1 cellular context compared by ENCODE assay signal in the genomic region with DNA sequence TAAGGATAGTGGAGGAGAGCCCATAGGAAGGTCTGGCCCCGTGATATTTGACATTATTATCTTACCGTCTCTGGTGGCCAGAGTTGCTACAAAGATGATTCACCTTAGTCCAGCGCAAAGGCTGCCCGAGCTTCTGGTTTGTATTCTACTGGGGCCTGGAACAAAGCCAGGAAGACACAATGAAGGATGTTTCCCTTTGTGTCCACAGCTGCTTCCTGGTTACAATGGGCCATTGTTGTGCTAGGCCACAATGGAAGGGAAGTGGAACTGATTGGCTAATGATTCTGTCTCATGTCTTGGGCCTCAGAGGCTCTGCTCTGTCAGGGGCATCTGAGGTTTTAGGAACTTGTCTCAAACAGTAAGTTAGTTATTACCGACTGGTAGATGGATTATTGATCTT.
TF ChIP-seq lines count a peak whose summit lies in the region.

No MANE protein-coding gene starts in this region.

TF ChIP-seq in GM12878, 131 proteins besides CTCF, POLR2A, EP300 and RAD21 (continued from another document and continues in another):
- TF ChIP-seq, protein P1, sequence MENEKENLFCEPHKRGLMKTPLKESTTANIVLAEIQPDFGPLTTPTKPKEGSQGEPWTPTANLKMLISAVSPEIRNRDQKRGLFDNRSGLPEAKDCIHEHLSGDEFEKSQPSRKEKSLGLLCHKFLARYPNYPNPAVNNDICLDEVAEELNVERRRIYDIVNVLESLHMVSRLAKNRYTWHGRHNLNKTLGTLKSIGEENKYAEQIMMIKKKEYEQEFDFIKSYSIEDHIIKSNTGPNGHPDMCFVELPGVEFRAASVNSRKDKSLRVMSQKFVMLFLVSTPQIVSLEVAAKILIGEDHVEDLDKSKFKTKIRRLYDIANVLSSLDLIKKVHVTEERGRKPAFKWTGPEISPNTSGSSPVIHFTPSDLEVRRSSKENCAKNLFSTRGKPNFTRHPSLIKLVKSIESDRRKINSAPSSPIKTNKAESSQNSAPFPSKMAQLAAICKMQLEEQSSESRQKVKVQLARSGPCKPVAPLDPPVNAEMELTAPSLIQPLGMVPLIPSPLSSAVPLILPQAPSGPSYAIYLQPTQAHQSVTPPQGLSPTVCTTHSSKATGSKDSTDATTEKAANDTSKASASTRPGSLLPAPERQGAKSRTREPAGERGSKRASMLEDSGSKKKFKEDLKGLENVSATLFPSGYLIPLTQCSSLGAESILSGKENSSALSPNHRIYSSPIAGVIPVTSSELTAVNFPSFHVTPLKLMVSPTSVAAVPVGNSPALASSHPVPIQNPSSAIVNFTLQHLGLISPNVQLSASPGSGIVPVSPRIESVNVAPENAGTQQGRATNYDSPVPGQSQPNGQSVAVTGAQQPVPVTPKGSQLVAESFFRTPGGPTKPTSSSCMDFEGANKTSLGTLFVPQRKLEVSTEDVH (IDR thresholded peaks at IDR 0.05; ENCODE audit: low read depth, partially characterized antibody): no peak
- TF ChIP-seq DPF2 (IDR thresholded peaks at IDR 0.05): peak; percentile 59; the same call in 1 of the 2 replicates
- TF ChIP-seq CREB1 (IDR thresholded peaks at IDR 0.05; ENCODE audit: low read depth): no peak
- no peak for TF ChIP-seq CHD4 (IDR thresholded peaks at IDR 0.05)
- no peak for TF ChIP-seq CBX3 (IDR thresholded peaks at IDR 0.05; ENCODE audit: borderline replicate concordance, low read depth)
- peak; percentile 77 for TF ChIP-seq IKZF1 (conservative IDR thresholded peaks at IDR 0.05)
- TF ChIP-seq MEF2B (IDR thresholded peaks at IDR 0.05; ENCODE audit: partially characterized antibody, poor library complexity, severe bottlenecking): peak; percentile 55
- no peak for TF ChIP-seq POLR2AphosphoS2 (IDR thresholded peaks at IDR 0.05; ENCODE audit: low read depth, low read length)
- TF ChIP-seq JUNB (IDR thresholded peaks at IDR 0.05): no peak
- peak; percentile 54 to 73; a peak in 2 of 4 replicates for TF ChIP-seq IKZF2 (IDR thresholded peaks at IDR 0.05)
- TF ChIP-seq ESRRA (IDR thresholded peaks at IDR 0.05; ENCODE audit: low read length): no peak
- peak; percentile 67; the same call in 1 of the 2 replicates for TF ChIP-seq PAX5 (IDR thresholded peaks at IDR 0.05; ENCODE audit: borderline replicate concordance, low read depth, low read length)
- 0 out of 2 replicates have a peak, but pooled peaks have one; percentile 38 for TF ChIP-seq NBN (IDR thresholded peaks at IDR 0.05)
- TF ChIP-seq POU2F2 (IDR thresholded peaks at IDR 0.05; ENCODE audit: borderline replicate concordance, low read depth, low read length): 0 out of 3 replicates have a peak, but pooled peaks have one; percentile 30
- peak; percentile 90 for TF ChIP-seq SPI1 (IDR thresholded peaks at IDR 0.05; ENCODE audit: borderline replicate concordance, insufficient read depth, low read depth, low read length)
- TF ChIP-seq RCOR1 (conservative IDR thresholded peaks at IDR 0.05; ENCODE audit: low read depth, low read length): no peak
- TF ChIP-seq, protein P2, sequence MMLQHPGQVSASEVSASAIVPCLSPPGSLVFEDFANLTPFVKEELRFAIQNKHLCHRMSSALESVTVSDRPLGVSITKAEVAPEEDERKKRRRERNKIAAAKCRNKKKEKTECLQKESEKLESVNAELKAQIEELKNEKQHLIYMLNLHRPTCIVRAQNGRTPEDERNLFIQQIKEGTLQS (IDR thresholded peaks at IDR 0.05; ENCODE audit: borderline replicate concordance, extremely low read depth, low read depth, low read length): no peak
- TF ChIP-seq, protein P3, sequence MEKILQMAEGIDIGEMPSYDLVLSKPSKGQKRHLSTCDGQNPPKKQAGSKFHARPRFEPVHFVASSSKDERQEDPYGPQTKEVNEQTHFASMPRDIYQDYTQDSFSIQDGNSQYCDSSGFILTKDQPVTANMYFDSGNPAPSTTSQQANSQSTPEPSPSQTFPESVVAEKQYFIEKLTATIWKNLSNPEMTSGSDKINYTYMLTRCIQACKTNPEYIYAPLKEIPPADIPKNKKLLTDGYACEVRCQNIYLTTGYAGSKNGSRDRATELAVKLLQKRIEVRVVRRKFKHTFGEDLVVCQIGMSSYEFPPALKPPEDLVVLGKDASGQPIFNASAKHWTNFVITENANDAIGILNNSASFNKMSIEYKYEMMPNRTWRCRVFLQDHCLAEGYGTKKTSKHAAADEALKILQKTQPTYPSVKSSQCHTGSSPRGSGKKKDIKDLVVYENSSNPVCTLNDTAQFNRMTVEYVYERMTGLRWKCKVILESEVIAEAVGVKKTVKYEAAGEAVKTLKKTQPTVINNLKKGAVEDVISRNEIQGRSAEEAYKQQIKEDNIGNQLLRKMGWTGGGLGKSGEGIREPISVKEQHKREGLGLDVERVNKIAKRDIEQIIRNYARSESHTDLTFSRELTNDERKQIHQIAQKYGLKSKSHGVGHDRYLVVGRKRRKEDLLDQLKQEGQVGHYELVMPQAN (conservative IDR thresholded peaks at IDR 0.05): no peak
- no peak for TF ChIP-seq FOXM1 (IDR thresholded peaks at IDR 0.05; ENCODE audit: low read depth, low read length)
- TF ChIP-seq CBX5 (IDR thresholded peaks at IDR 0.05; ENCODE audit: low read depth): no peak
- TF ChIP-seq, protein P4, sequence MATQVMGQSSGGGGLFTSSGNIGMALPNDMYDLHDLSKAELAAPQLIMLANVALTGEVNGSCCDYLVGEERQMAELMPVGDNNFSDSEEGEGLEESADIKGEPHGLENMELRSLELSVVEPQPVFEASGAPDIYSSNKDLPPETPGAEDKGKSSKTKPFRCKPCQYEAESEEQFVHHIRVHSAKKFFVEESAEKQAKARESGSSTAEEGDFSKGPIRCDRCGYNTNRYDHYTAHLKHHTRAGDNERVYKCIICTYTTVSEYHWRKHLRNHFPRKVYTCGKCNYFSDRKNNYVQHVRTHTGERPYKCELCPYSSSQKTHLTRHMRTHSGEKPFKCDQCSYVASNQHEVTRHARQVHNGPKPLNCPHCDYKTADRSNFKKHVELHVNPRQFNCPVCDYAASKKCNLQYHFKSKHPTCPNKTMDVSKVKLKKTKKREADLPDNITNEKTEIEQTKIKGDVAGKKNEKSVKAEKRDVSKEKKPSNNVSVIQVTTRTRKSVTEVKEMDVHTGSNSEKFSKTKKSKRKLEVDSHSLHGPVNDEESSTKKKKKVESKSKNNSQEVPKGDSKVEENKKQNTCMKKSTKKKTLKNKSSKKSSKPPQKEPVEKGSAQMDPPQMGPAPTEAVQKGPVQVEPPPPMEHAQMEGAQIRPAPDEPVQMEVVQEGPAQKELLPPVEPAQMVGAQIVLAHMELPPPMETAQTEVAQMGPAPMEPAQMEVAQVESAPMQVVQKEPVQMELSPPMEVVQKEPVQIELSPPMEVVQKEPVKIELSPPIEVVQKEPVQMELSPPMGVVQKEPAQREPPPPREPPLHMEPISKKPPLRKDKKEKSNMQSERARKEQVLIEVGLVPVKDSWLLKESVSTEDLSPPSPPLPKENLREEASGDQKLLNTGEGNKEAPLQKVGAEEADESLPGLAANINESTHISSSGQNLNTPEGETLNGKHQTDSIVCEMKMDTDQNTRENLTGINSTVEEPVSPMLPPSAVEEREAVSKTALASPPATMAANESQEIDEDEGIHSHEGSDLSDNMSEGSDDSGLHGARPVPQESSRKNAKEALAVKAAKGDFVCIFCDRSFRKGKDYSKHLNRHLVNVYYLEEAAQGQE (IDR thresholded peaks at IDR 0.05; ENCODE audit: low read depth, low read length): no peak
- TF ChIP-seq, protein P5, sequence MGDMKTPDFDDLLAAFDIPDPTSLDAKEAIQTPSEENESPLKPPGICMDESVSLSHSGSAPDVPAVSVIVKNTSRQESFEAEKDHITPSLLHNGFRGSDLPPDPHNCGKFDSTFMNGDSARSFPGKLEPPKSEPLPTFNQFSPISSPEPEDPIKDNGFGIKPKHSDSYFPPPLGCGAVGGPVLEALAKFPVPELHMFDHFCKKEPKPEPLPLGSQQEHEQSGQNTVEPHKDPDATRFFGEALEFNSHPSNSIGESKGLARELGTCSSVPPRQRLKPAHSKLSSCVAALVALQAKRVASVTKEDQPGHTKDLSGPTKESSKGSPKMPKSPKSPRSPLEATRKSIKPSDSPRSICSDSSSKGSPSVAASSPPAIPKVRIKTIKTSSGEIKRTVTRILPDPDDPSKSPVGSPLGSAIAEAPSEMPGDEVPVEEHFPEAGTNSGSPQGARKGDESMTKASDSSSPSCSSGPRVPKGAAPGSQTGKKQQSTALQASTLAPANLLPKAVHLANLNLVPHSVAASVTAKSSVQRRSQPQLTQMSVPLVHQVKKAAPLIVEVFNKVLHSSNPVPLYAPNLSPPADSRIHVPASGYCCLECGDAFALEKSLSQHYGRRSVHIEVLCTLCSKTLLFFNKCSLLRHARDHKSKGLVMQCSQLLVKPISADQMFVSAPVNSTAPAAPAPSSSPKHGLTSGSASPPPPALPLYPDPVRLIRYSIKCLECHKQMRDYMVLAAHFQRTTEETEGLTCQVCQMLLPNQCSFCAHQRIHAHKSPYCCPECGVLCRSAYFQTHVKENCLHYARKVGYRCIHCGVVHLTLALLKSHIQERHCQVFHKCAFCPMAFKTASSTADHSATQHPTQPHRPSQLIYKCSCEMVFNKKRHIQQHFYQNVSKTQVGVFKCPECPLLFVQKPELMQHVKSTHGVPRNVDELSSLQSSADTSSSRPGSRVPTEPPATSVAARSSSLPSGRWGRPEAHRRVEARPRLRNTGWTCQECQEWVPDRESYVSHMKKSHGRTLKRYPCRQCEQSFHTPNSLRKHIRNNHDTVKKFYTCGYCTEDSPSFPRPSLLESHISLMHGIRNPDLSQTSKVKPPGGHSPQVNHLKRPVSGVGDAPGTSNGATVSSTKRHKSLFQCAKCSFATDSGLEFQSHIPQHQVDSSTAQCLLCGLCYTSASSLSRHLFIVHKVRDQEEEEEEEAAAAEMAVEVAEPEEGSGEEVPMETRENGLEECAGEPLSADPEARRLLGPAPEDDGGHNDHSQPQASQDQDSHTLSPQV (IDR thresholded peaks at IDR 0.05): no peak
- peak; percentile 73 for TF ChIP-seq MTA2 (IDR thresholded peaks at IDR 0.05; ENCODE audit: low read depth)
- peak in 1 of 2 experiments; percentile 17; a peak in 1 of 4 replicates for TF ChIP-seq BHLHE40 (IDR thresholded peaks at IDR 0.05; ENCODE audit: borderline replicate concordance in 1 of 2, low read depth in 2 of 2, low read length in 1 of 2)
- no peak for TF ChIP-seq CHD1 (IDR thresholded peaks at IDR 0.05; ENCODE audit: low read depth, low read length)
- TF ChIP-seq TARDBP (IDR thresholded peaks at IDR 0.05; ENCODE audit: borderline replicate concordance): no peak
- TF ChIP-seq, protein P6, sequence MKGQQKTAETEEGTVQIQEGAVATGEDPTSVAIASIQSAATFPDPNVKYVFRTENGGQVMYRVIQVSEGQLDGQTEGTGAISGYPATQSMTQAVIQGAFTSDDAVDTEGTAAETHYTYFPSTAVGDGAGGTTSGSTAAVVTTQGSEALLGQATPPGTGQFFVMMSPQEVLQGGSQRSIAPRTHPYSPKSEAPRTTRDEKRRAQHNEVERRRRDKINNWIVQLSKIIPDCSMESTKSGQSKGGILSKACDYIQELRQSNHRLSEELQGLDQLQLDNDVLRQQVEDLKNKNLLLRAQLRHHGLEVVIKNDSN (IDR thresholded peaks at IDR 0.05; ENCODE audit: borderline replicate concordance, extremely low read length, insufficient read depth, low read depth, low read length): no peak
- TF ChIP-seq, protein P7, sequence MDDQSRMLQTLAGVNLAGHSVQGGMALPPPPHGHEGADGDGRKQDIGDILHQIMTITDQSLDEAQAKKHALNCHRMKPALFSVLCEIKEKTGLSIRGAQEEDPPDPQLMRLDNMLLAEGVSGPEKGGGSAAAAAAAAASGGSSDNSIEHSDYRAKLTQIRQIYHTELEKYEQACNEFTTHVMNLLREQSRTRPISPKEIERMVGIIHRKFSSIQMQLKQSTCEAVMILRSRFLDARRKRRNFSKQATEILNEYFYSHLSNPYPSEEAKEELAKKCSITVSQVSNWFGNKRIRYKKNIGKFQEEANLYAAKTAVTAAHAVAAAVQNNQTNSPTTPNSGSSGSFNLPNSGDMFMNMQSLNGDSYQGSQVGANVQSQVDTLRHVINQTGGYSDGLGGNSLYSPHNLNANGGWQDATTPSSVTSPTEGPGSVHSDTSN (IDR thresholded peaks at IDR 0.05; ENCODE audit: insufficient replicate concordance, low read depth, low read length): no peak
- TF ChIP-seq SMC3 (IDR thresholded peaks at IDR 0.05; ENCODE audit: borderline replicate concordance, low read length): no peak
- no peak for TF ChIP-seq IRF4 (IDR thresholded peaks at IDR 0.05; ENCODE audit: low read depth, low read length)
- TF ChIP-seq BRCA1 (IDR thresholded peaks at IDR 0.05; ENCODE audit: low read depth, low read length): no peak
- no peak for TF ChIP-seq BMI1 (IDR thresholded peaks at IDR 0.05; ENCODE audit: borderline replicate concordance)
- TF ChIP-seq, protein P8, sequence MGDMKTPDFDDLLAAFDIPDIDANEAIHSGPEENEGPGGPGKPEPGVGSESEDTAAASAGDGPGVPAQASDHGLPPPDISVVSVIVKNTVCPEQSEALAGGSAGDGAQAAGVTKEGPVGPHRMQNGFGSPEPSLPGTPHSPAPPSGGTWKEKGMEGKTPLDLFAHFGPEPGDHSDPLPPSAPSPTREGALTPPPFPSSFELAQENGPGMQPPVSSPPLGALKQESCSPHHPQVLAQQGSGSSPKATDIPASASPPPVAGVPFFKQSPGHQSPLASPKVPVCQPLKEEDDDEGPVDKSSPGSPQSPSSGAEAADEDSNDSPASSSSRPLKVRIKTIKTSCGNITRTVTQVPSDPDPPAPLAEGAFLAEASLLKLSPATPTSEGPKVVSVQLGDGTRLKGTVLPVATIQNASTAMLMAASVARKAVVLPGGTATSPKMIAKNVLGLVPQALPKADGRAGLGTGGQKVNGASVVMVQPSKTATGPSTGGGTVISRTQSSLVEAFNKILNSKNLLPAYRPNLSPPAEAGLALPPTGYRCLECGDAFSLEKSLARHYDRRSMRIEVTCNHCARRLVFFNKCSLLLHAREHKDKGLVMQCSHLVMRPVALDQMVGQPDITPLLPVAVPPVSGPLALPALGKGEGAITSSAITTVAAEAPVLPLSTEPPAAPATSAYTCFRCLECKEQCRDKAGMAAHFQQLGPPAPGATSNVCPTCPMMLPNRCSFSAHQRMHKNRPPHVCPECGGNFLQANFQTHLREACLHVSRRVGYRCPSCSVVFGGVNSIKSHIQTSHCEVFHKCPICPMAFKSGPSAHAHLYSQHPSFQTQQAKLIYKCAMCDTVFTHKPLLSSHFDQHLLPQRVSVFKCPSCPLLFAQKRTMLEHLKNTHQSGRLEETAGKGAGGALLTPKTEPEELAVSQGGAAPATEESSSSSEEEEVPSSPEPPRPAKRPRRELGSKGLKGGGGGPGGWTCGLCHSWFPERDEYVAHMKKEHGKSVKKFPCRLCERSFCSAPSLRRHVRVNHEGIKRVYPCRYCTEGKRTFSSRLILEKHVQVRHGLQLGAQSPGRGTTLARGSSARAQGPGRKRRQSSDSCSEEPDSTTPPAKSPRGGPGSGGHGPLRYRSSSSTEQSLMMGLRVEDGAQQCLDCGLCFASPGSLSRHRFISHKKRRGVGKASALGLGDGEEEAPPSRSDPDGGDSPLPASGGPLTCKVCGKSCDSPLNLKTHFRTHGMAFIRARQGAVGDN (IDR thresholded peaks at IDR 0.05): no peak
